Comparison of ENCODE assay signal across 6 cellular contexts in the genomic region with DNA sequence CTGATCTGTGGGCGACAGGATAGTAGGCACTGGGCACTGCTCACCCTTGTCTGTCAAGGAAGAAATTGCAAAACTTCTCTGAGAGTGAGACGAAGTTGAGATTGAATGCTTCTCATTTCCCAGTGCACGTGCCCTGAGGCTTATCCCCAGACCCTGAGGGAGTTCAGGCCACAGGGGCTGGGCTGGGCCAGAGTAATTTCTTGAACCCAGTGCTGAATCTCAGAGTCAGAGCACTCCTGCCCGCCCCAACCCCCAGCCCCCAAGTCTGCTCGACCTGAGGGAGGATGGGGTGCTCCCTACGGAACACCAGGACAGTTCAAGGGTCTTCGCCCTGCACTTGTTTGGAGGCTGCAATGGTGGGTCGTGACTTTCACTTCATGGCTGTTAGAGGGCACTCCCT. TPM values are rescaled to one million over a fixed set of nuclear protein-coding genes. Genes with fewer than 3 reads are reported as not detected.
"Had no signal": no experiment of that assay in that cellular context is flagged by ENCODE, and none has a peak within 500 bp of the region (broad histone marks: within the 10 kb centered on the region; RNA-seq: fewer than 3 reads in every experiment).

No MANE protein-coding gene starts in this region.

RNA-seq across cellular contexts. Expression of gene KCNJ18, which starts 17.7 kb away (rescaled TPM):
- total RNA-seq: HepG2, HT-29, HT1080, IMR-90, K562 had no signal
- polyA plus RNA-seq: HepG2, IgD-negative memory B cell, IMR-90, K562 had no signal
